In genomic region chr16:68700120-68700519, GRCh38 we compare ENCODE assay signal across 21 cellular contexts. TPM values are rescaled to one million over a fixed set of nuclear protein-coding genes. Genes with fewer than 3 reads are reported as not detected.
DNase-seq lines count a peak whose midpoint lies in the region; ATAC-seq and TF ChIP-seq lines count a peak whose summit lies in the region.
"Had no signal": no experiment of that assay in that cellular context is flagged by ENCODE, and none has a peak within 500 bp of the region (broad histone marks: within the 10 kb centered on the region; RNA-seq: fewer than 3 reads in every experiment).

No MANE protein-coding gene starts in this region.

- H3K4me1 Mint-ChIP-seq in HFFc6 (ENCODE audit: low read depth), result peaks cover 14% of the 10 kb centered on the region
- peaks cover 3% of the 10 kb centered on the region for H3K4me1 Mint-ChIP-seq in T-helper 17 cell

- TF ChIP-seq CTCF in HFFc6 (IDR thresholded peaks at IDR 0.05) (no peak), RWPE2 (IDR thresholded peaks at IDR 0.05; ENCODE audit: poor library complexity, severe bottlenecking) (no peak), fibroblast of villous mesenchyme (IDR thresholded peaks at IDR 0.05; ENCODE audit: insufficient read depth, low read depth, low read length) (no peak), esophagus squamous epithelium (IDR thresholded peaks at IDR 0.05) (no peak)

- H3K27ac Mint-ChIP-seq in HFFc6 (no peak overlapping the region), T-helper 17 cell (no peak overlapping the region)
- H3K27ac Mint-ChIP-seq: memory B cell, type B pancreatic cell had no signal

- no peaks in the 10 kb centered on the region for H3K9me3 Mint-ChIP-seq in HFFc6
- H3K9me3 Mint-ChIP-seq: memory B cell, neural crest cell, type B pancreatic cell had no signal

- H3K36me3 Mint-ChIP-seq in HFFc6 (ENCODE audit: low read depth), result no peaks in the 10 kb centered on the region
- no peaks in the 10 kb centered on the region for H3K36me3 Mint-ChIP-seq in T-helper 17 cell (ENCODE audit: low read depth)
- H3K36me3 Mint-ChIP-seq: memory B cell, type B pancreatic cell had no signal

- H3K9me3 ChIP-seq in RWPE2 (ENCODE audit: severe bottlenecking) (no peaks in the 10 kb centered on the region), esophagus squamous epithelium (no peaks in the 10 kb centered on the region), T-helper 17 cell (ENCODE audit: control insufficient read depth, low read length, poor library complexity, severe bottlenecking) (no peaks in the 10 kb centered on the region)

- H3K27me3 ChIP-seq in RWPE2 (ENCODE audit: insufficient read depth, poor library complexity, severe bottlenecking), result no peaks in the 10 kb centered on the region
- H3K27me3 ChIP-seq in esophagus squamous epithelium, result no peaks in the 10 kb centered on the region

- H3K4me1 ChIP-seq in RWPE2 (ENCODE audit: insufficient read depth, poor library complexity, severe bottlenecking), result peaks cover 5% of the 10 kb centered on the region
- peaks cover 0 to 15% (median 6%) of the 10 kb centered on the region in 3 donors for H3K4me1 ChIP-seq in esophagus squamous epithelium

- WGBS in esophagus squamous epithelium, 2 donors, result 3 to 17% methylated on average over 5 to 6 of the region's 6 CpGs

- H3K36me3 ChIP-seq in RWPE2 (ENCODE audit: low read depth), result peaks cover 45% of the 10 kb centered on the region
- peaks cover 0 to 16% (median 0%) of the 10 kb centered on the region in 3 donors for H3K36me3 ChIP-seq in esophagus squamous epithelium
- H3K36me3 ChIP-seq: WERI-Rb-1 had no signal

- H3K27me3 Mint-ChIP-seq in HFFc6 (ENCODE audit: insufficient read depth) (peaks cover 11% of the 10 kb centered on the region), T-helper 17 cell (peaks cover under 1% of the 10 kb centered on the region)
- H3K27me3 Mint-ChIP-seq: type B pancreatic cell had no signal

- peak; percentile 14; the same call in 1 of the 3 replicates for ATAC-seq in RWPE2 (ENCODE audit: low read depth)
- no peak for ATAC-seq in T-helper 17 cell

- no peak for TF ChIP-seq POLR2A in esophagus squamous epithelium (IDR thresholded peaks at IDR 0.05)

- H3K4me3 ChIP-seq in RWPE2 (ENCODE audit: severe bottlenecking) (no peak overlapping the region), fibroblast of villous mesenchyme (ENCODE audit: low read depth, low read length) (no peak overlapping the region), esophagus squamous epithelium (no peak overlapping the region)
- H3K4me3 ChIP-seq: PC-9, skin epidermis had no signal

- H3K4me3 Mint-ChIP-seq in HFFc6, result no peak overlapping the region
- no peak overlapping the region for H3K4me3 Mint-ChIP-seq in T-helper 17 cell
- H3K4me3 Mint-ChIP-seq: memory B cell, neural crest cell, type B pancreatic cell had no signal

- DNase-seq in AG08396 (ENCODE audit: low spot score) (peak; percentile 29), HFFc6 (peak; percentile 4), RWPE2 (ENCODE audit: low spot score) (no peak), fibroblast of villous mesenchyme (ENCODE audit: low read depth) (peak; percentile 17), posterior vena cava (ENCODE audit: low spot score) (no peak), NCI-H1092 (lab: John Stamatoyannopoulos, UW) (no peak), esophagus squamous epithelium (lab: John Stamatoyannopoulos, UW) (no peak), T-helper 17 cell (no peak)
- DNase-seq: activated gamma-delta T cell; GOT3; NCI-H146; NCI-H446; PC-9; stimulated activated naive CD4-positive, alpha-beta T cell; SW 1271; WERI-Rb-1 had no signal

- intact Hi-C loops in posterior vena cava (cut with DNase I) (no loop called here), esophagus squamous epithelium (cut with DNase I) (loop anchor here (10.0 kb wide), 3 partner anchors 105 to 425 kb away; partner anchors contain the start of gene ZFP90)

- peak overlapping the region; percentile 9 for H3K27ac ChIP-seq in RWPE2 (ENCODE audit: poor library complexity, severe bottlenecking)
- H3K27ac ChIP-seq in esophagus squamous epithelium, result no peak overlapping the region
- H3K27ac ChIP-seq: PC-9, skin epidermis, WERI-Rb-1 had no signal

RNA-seq across cellular contexts. Expression of gene CDH1, which starts 37.0 kb away (rescaled TPM):
- total RNA-seq in HFFc6 (2021; fragmentation: NEBNext Ultra II Directional; extraction: Animal tissue kit (Norgen Biotek cat#: 25700)), result 1 to 10 TPM in 1 of 6 experiments, under 1 TPM in 5; 0.24 to 1.4 (median 0.41) TPM
- total RNA-seq in fibroblast of villous mesenchyme, result under 0.01 TPM in 1 of 2 replicates, not detected in the other
- not detected for total RNA-seq in posterior vena cava
- 100 to 1,000 TPM in 3 of 4 donors, 10 to 100 TPM in 1; 72.7 to 302 (median 160) TPM for total RNA-seq in esophagus squamous epithelium
- total RNA-seq in T-helper 17 cell, result under 1 TPM; 0.44 to 0.47 TPM
- total RNA-seq: activated CD8-positive, alpha-beta memory T cell treated with anti-CD3 and anti-CD28 coated beads for 36 hours had no signal

RNA-seq across cellular contexts. Expression of gene CDH3, which starts 55.0 kb away (rescaled TPM):
- total RNA-seq in HFFc6 (2021; fragmentation: NEBNext Ultra II Directional; extraction: Animal tissue kit (Norgen Biotek cat#: 25700)), result under 1 TPM in 4 of 6 experiments, not detected in 2; 0.10 to 0.36 (median 0.13) TPM
- total RNA-seq in fibroblast of villous mesenchyme (0.32 and 2.2 TPM in 2 replicates), posterior vena cava (1 to 10 TPM; 2.9 to 3.4 TPM), esophagus squamous epithelium (100 to 1,000 TPM in 2 of 4 donors, 10 to 100 TPM in 2; 36.8 to 192 (median 95.0) TPM), T-helper 17 cell (under 1 TPM; 0.37 to 0.42 TPM)
- total RNA-seq: activated CD8-positive, alpha-beta memory T cell treated with anti-CD3 and anti-CD28 coated beads for 36 hours had no signal

Comparison
In these comparisons a context has a peak if more than half of its experiments do, and no peak if none do; other contexts are left out.
1. DNase-seq: peak in AG08396 (single experiment), HFFc6 (single experiment) and fibroblast of villous mesenchyme (single experiment); none in RWPE2 (single experiment), posterior vena cava (single experiment), NCI-H1092 (single experiment), esophagus squamous epithelium (single experiment) and T-helper 17 cell (0 of 3).
2. RNA of gene CDH1, which starts 37.0 kb away (total RNA-seq): 72.7 to 302 TPM in esophagus squamous epithelium; 0.44 to 0.47 TPM in T-helper 17 cell, 0.24 to 1.4 TPM in HFFc6, under 0.01 TPM in fibroblast of villous mesenchyme and not detected in posterior vena cava; every median in the first group is over 10 times any median in the second.
3. RNA of gene CDH3, which starts 55.0 kb away (total RNA-seq): 36.8 to 192 TPM in esophagus squamous epithelium; 2.9 to 3.4 TPM in posterior vena cava, 0.32 to 2.2 TPM in fibroblast of villous mesenchyme, 0.37 to 0.42 TPM in T-helper 17 cell and 0.10 to 0.36 TPM in HFFc6; every median in the first group is over 4 times any median in the second.